Comparison of ENCODE assay signal across 18 cellular contexts in the genomic region with DNA sequence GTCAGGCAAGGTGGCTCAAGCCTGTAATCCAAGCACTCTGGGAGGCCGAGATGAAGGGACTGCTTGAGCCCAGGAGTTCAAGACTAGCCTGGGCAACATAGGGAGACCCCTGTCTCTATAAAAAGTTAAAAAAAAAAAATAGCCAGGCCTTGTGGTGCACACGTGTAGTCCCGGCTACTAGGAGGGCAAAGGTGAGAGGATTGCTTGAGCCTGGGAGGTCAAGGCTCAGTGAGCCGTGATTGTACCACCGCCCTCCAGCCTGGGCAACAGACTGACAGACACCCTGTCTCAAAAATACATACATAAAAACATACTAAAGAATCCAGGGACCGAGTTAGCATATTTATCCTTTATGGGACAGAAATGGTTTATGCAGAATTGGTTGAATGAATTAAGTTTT. TPM values are rescaled to one million over a fixed set of nuclear protein-coding genes. Genes with fewer than 3 reads are reported as not detected.
DNase-seq lines count a peak whose midpoint lies in the region; ATAC-seq and TF ChIP-seq lines count a peak whose summit lies in the region.
"Had no signal": no experiment of that assay in that cellular context is flagged by ENCODE, and none has a peak within 500 bp of the region (broad histone marks: within the 10 kb centered on the region; RNA-seq: fewer than 3 reads in every experiment).

No MANE protein-coding gene starts in this region.

- H3K4me1 Mint-ChIP-seq in HFFc6 (ENCODE audit: low read depth) (peaks cover 58% of the 10 kb centered on the region), nephron progenitor cell (peaks cover 80% of the 10 kb centered on the region)

- H3K9me3 Mint-ChIP-seq in HFFc6 (no peaks in the 10 kb centered on the region), nephron progenitor cell (no peaks in the 10 kb centered on the region)

- peak overlapping the region; percentile 41 to 87 (median 75) for H3K27ac ChIP-seq in adrenal gland
- H3K27ac ChIP-seq: C4-2B had no signal

- no peak overlapping the region for H3K4me3 ChIP-seq in adrenal gland
- H3K4me3 ChIP-seq: HAP-1 had no signal

- no peaks in the 10 kb centered on the region for H3K27me3 ChIP-seq in adrenal gland

- H3K27ac Mint-ChIP-seq in HFFc6 (0 out of 2 replicates have a peak overlapping the region, but pooled peaks have one; percentile 8), nephron progenitor cell (no peak overlapping the region)

- WGBS in adrenal gland, 4 donors = 33 to 46% (median 44%) methylated on average over 6 of the region's 6 CpGs

- no peaks in the 10 kb centered on the region for H3K9me3 ChIP-seq in adrenal gland (replicated peaks in 1 of 3)
- H3K9me3 ChIP-seq: Caco-2, HAP-1 had no signal

- H3K27me3 Mint-ChIP-seq in HFFc6 (ENCODE audit: insufficient read depth) = no peaks in the 10 kb centered on the region; the same call in 1 of the 2 replicates
- H3K27me3 Mint-ChIP-seq in nephron progenitor cell (ENCODE audit: low read depth, poor library complexity) = peaks cover 6% of the 10 kb centered on the region

- peaks cover 65 to 97% of the 10 kb centered on the region in 2 donors for H3K4me1 ChIP-seq in adrenal gland (replicated peaks in 1 of 2)

- no peak for TF ChIP-seq CTCF in HFFc6 (IDR thresholded peaks at IDR 0.05)
- no peak for TF ChIP-seq CTCF in adrenal gland (IDR thresholded peaks at IDR 0.05)
- no peak for TF ChIP-seq CTCF in nephron progenitor cell (IDR thresholded peaks at IDR 0.05)

- H3K36me3 ChIP-seq in adrenal gland (replicated peaks in 1 of 2) = peaks cover 0 to 8% of the 10 kb centered on the region in 2 donors

- intact Hi-C loops in adrenal gland (cut with DNase I) = no loop called here

- H3K4me3 Mint-ChIP-seq in HFFc6 = no peak overlapping the region
- H3K4me3 Mint-ChIP-seq in nephron progenitor cell = no peak overlapping the region

- no peak for TF ChIP-seq POLR2A in adrenal gland (IDR thresholded peaks at IDR 0.05)

- ATAC-seq in GM21576 (IDR thresholded peaks at IDR 0.05; ENCODE audit: unreplicated experiment) = no peak
- no peak for ATAC-seq in GM19328 (IDR thresholded peaks at IDR 0.05; ENCODE audit: unreplicated experiment)
- no peak for ATAC-seq in GM21360 (IDR thresholded peaks at IDR 0.05; ENCODE audit: unreplicated experiment)

- H3K36me3 Mint-ChIP-seq in HFFc6 (ENCODE audit: low read depth) = peaks cover 20% of the 10 kb centered on the region
- peaks cover 30% of the 10 kb centered on the region for H3K36me3 Mint-ChIP-seq in nephron progenitor cell (ENCODE audit: low read depth)

- DNase-seq in activated CD8-positive, alpha-beta memory T cell treated with anti-CD3 and anti-CD28 coated beads, Interleukin-2, amount 50 U/mL, for 48 hours = peak; percentile 29
- no peak for DNase-seq in activated CD8-positive, alpha-beta memory T cell treated with anti-CD3 and anti-CD28 coated beads, Interleukin-2, amount 50 U/mL, for 4 hours
- DNase-seq in HFFc6 (no peak), adrenal gland (peak in 2 of 7 donors; percentile 5 to 12), nephron progenitor cell (peak; percentile 21)
- DNase-seq: 8988T, Caco-2, DMS53, IMR-90, NCI-H1417, NCI-H1930, NCI-H510A treated with DMSO at 0.1 percent for 48 hours had no signal

RNA-seq across cellular contexts. Expression of gene SIAH2, which starts 13.8 kb away (rescaled TPM):
- 10 to 100 TPM; 14.6 to 18.2 (median 15.9) TPM for total RNA-seq in HFFc6 (2021; fragmentation: NEBNext Ultra II Directional; extraction: Animal tissue kit (Norgen Biotek cat#: 25700))
- 100 to 1,000 TPM in 6 of 8 donors, 10 to 100 TPM in 2; 59.8 to 216 (median 121) TPM for total RNA-seq in adrenal gland
- 10 to 100 TPM; 22.1 to 75.6 (median 24.3) TPM for polyA plus RNA-seq in adrenal gland

RNA-seq across cellular contexts. Expression of gene ERICH6, which starts 45.5 kb away (rescaled TPM):
- total RNA-seq in HFFc6 (2021; fragmentation: NEBNext Ultra II Directional; extraction: Animal tissue kit (Norgen Biotek cat#: 25700)) = under 1 TPM in 1 of 6 experiments, not detected in 5; 0.30 TPM
- total RNA-seq in adrenal gland = under 1 TPM in 3 of 8 donors, not detected in 5; 0.46 to 0.55 (median 0.47) TPM
- not detected for polyA plus RNA-seq in adrenal gland
- total RNA-seq: Caco-2, RPMI7951 had no signal
- polyA plus RNA-seq: IMR-90 had no signal

Comparison
In these comparisons a context has a peak if more than half of its experiments do, and no peak if none do; other contexts are left out.
1. DNase-seq: peak in activated CD8-positive, alpha-beta memory T cell treated with anti-CD3 and anti-CD28 coated beads, Interleukin-2, amount 50 U/mL, for 48 hours (single experiment) and nephron progenitor cell (single experiment); none in activated CD8-positive, alpha-beta memory T cell treated with anti-CD3 and anti-CD28 coated beads, Interleukin-2, amount 50 U/mL, for 4 hours (single experiment) and HFFc6 (single experiment).